ENCODE assay signal across 25 cellular contexts in the genomic region with DNA sequence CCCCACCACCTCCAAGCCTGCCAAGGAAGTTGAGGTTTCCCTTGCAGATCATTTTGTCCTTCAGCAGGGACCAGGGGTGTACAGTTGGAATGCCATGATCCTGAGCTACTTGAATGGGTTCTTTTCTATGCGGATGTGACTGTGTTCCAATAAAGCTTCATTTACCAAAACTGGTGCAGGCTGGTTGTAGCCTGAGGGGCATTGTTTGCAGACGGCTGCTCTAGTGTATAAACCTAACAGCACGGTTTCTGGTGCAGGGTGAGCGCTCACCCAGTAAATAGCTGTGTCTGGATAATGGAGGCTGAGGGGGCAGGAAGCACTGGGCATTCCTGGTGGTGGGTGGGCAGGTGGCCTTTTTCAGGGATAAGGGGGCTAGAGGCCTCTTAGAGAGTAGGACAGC.
DNase-seq lines count a peak whose midpoint lies in the region; ATAC-seq and TF ChIP-seq lines count a peak whose summit lies in the region.
"Had no signal": no experiment of that assay in that cellular context is flagged by ENCODE, and none has a peak within 500 bp of the region (broad histone marks: within the 10 kb centered on the region; RNA-seq: fewer than 3 reads in every experiment).

No MANE protein-coding gene starts in this region.

- H3K36me3 ChIP-seq in testis (ENCODE audit: low read depth, missing control alignments) = no peaks in the 10 kb centered on the region
- H3K36me3 ChIP-seq: brain microvascular endothelial cell, SJCRH30 had no signal

- DNase-seq in M059J (ENCODE audit: low read depth) (peak; percentile 37), SK-MEL-5 (ENCODE audit: low read depth, low spot score) (peak; percentile 60), foreskin melanocyte (peak; percentile 82), renal cortical epithelial cell (ENCODE audit: low read depth) (peak; percentile 92), RKO (ENCODE audit: low spot score) (no peak), testis (no peak)
- DNase-seq: activated CD4-positive, alpha-beta T cell treated with anti-CD3 and anti-CD28 coated beads, Interleukin-2, amount 10 ng/mL, durations not matched to agents 7 days and 5 days; activated effector memory CD4-positive, alpha-beta T cell treated with Interleukin-2 at 50 U/mL for 16 hours; AML-193; brain microvascular endothelial cell; Caco-2; dermis blood vessel endothelial cell; left ventricle myocardium inferior; NCI-H1417; NCI-H2227 treated with DMSO at 0.1 percent for 48 hours; SJCRH30; stimulated activated CD4-positive, alpha-beta T cell treated with anti-CD3 and anti-CD28 coated beads, Interleukin-2, amount 100 ng/mL, for 48 hours; stimulated activated naive CD8-positive, alpha-beta T cell treated with anti-CD3 and anti-CD28 coated beads, Interleukin-15, Interleukin-2, amounts not matched to agents 100 U/mL and 50 U/mL, for 24 hours; T-helper 17 cell had no signal

- TF ChIP-seq POLR2A in testis (IDR thresholded peaks at IDR 0.05) = no peak

- WGBS in testis, 2 donors = 92 to 100% methylated on average over 4 of the region's 4 CpGs

- H3K27me3 ChIP-seq in testis = no peaks in the 10 kb centered on the region
- H3K27me3 ChIP-seq: brain microvascular endothelial cell, esophagus muscularis mucosa, SJCRH30 had no signal

- H3K27ac ChIP-seq in testis = no peak overlapping the region
- H3K27ac ChIP-seq: brain microvascular endothelial cell, esophagus muscularis mucosa, left ventricle myocardium inferior, SJCRH30 had no signal

- no peaks in the 10 kb centered on the region for H3K9me3 ChIP-seq in testis
- H3K9me3 ChIP-seq: Caco-2, esophagus muscularis mucosa, left ventricle myocardium inferior, SJCRH30 had no signal

- no peaks in the 10 kb centered on the region for H3K4me1 ChIP-seq in testis
- H3K4me1 ChIP-seq: Caco-2, SJCRH30 had no signal

- no peak overlapping the region for H3K4me3 ChIP-seq in testis
- H3K4me3 ChIP-seq: esophagus muscularis mucosa, left ventricle myocardium inferior, SJCRH30, smooth muscle cell had no signal

- intact Hi-C loops in testis (cut with DNase I; ENCODE audit: low total_unique reads) = no loop called here

- no peak for TF ChIP-seq CTCF in testis (IDR thresholded peaks at IDR 0.05)

- in situ Hi-C loops in SK-MEL-5 (cut with HindIII; ENCODE audit: low pct_unique_long_range_greater_than_20kb, low sequenced_read_pairs) = no loop called here

- no peak for ATAC-seq in HG03520 (IDR thresholded peaks at IDR 0.05; ENCODE audit: unreplicated experiment)
- ATAC-seq: HCT116; HepG2; Panc1; stimulated activated naive CD8-positive, alpha-beta T cell treated with anti-CD3 and anti-CD28 coated beads, Interleukin-15, Interleukin-2, amounts not matched to agents 100 U/mL and 50 U/mL, for 24 hours; T-helper 17 cell had no signal

Comparison
In these comparisons a context has a peak if more than half of its experiments do, and no peak if none do; other contexts are left out.
1. DNase-seq: peak in M059J (single experiment), SK-MEL-5 (single experiment), foreskin melanocyte (single experiment) and renal cortical epithelial cell (single experiment); none in RKO (single experiment) and testis (single experiment).